Comparison of ENCODE assay signal across 1 cellular context in the genomic region with DNA sequence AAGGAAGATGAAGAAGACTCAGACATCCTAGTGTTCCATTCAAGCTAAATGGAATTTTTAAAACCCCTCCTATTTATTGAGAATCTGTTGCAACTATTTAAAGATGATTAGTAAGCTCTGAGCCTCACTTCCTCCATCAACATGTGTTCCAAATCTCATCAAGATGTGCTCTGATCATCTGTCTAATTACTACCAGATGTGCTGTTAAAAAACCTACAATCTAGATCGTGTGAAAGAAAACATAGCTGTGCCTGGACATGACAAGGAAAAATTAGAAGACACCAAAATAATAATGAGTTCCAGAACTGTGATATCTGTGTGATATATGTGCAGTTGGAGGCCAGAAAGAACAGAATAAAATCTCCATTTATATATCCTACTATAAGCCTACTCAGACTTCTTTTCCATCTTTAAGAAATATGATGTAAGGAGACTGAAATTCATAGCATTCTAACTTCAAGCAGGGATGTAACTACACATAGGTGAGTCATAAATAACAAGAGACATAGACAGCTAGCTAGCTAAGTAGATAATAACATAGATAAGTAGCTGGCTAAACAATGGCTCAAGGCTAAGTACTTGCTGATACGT.
TF ChIP-seq lines count a peak whose summit lies in the region.

No MANE protein-coding gene starts in this region.

TF ChIP-seq in SK-N-SH, 30 proteins besides CTCF, POLR2A, EP300 and RAD21:
- TF ChIP-seq NFIC (IDR thresholded peaks at IDR 0.05; ENCODE audit: borderline replicate concordance) (peak; percentile 52; the same call in 1 of the 2 replicates), TEAD4 (IDR thresholded peaks at IDR 0.05; ENCODE audit: borderline replicate concordance, insufficient read depth) (peak; percentile 78; the same call in 1 of the 2 replicates), RFX5 (IDR thresholded peaks at IDR 0.05; ENCODE audit: low read length) (no peak), YY1 (IDR thresholded peaks at IDR 0.05; ENCODE audit: low read depth) (peak; percentile 38; the same call in 1 of the 2 replicates), MEF2A (IDR thresholded peaks at IDR 0.05; ENCODE audit: borderline replicate concordance, low read depth) (peak; percentile 44), POLR2AphosphoS5 (IDR thresholded peaks at IDR 0.05; ENCODE audit: low read depth, low read length) (peak; percentile 56; the same call in 1 of the 2 replicates), FOXM1 (IDR thresholded peaks at IDR 0.05; ENCODE audit: low read depth) (peak; percentile 57; the same call in 1 of the 2 replicates), EZH2phosphoT487 (IDR thresholded peaks at IDR 0.05; ENCODE audit: borderline replicate concordance, low read depth) (no peak), RXRA (IDR thresholded peaks at IDR 0.05; ENCODE audit: borderline replicate concordance, low read depth) (peak; percentile 32; the same call in 1 of the 2 replicates), NRF1 (IDR thresholded peaks at IDR 0.05; ENCODE audit: low read depth, low read length) (no peak), JUND (IDR thresholded peaks at IDR 0.05) (peak; percentile 93), TCF12 (IDR thresholded peaks at IDR 0.05) (peak; percentile 94), GABPA (IDR thresholded peaks at IDR 0.05; ENCODE audit: low read depth) (no peak), FOSL2 (IDR thresholded peaks at IDR 0.05; ENCODE audit: borderline replicate concordance, low read depth) (peak; percentile 92)
- TF ChIP-seq, protein P1, sequence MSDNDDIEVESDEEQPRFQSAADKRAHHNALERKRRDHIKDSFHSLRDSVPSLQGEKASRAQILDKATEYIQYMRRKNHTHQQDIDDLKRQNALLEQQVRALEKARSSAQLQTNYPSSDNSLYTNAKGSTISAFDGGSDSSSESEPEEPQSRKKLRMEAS (IDR thresholded peaks at IDR 0.05; ENCODE audit: low read depth), result peak; percentile 43; the same call in 1 of the 2 replicates
- TF ChIP-seq, protein P2, sequence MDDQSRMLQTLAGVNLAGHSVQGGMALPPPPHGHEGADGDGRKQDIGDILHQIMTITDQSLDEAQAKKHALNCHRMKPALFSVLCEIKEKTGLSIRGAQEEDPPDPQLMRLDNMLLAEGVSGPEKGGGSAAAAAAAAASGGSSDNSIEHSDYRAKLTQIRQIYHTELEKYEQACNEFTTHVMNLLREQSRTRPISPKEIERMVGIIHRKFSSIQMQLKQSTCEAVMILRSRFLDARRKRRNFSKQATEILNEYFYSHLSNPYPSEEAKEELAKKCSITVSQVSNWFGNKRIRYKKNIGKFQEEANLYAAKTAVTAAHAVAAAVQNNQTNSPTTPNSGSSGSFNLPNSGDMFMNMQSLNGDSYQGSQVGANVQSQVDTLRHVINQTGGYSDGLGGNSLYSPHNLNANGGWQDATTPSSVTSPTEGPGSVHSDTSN (IDR thresholded peaks at IDR 0.05), result peak; percentile 77
